ENCODE assay signal across 8 cellular contexts in genomic region chr5:159097461-159098284, GRCh38. TPM values are rescaled to one million over a fixed set of nuclear protein-coding genes. Genes with fewer than 3 reads are reported as not detected.
DNase-seq lines count a peak whose midpoint lies in the region; ATAC-seq and TF ChIP-seq lines count a peak whose summit lies in the region.

No MANE protein-coding gene starts in this region.

- no peak overlapping the region for H3K27ac ChIP-seq in CD4-positive, alpha-beta T cell (ENCODE audit: low read depth, low read length)
- H3K27ac ChIP-seq in GM23248 (peak overlapping the region; percentile 85), thoracic aorta (peak overlapping the region; percentile 89 to 91)

- peak overlapping the region; percentile 97 for H3K4me2 ChIP-seq in GM23248 (ENCODE audit: unreplicated experiment)

- POLR2A ChIA-PET in CD4-positive, alpha-beta T cell (lab: Charles Lee), result no interaction called here
- POLR2A ChIA-PET in activated naive CD8-positive, alpha-beta T cell treated with anti-CD3 and anti-CD28 coated beads, Interleukin-2, amount 10 ng/mL, durations not matched to agents 7 days and 5 days (lab: Charles Lee), result no interaction called here

- H2AFZ ChIP-seq in GM23248, result peak overlapping the region; percentile 77

- H3K27me3 ChIP-seq in CD4-positive, alpha-beta T cell (ENCODE audit: control insufficient read depth, insufficient read depth, low read length), result peaks cover 44% of the 10 kb centered on the region
- H3K27me3 ChIP-seq in GM23248 (replicated peaks; ENCODE audit: insufficient read depth) (no peaks in the 10 kb centered on the region), thoracic aorta (replicated peaks; ENCODE audit: insufficient read depth) (no peaks in the 10 kb centered on the region)

- H3K4me1 ChIP-seq in GM23248 (ENCODE audit: insufficient read depth), result peaks cover 29% of the 10 kb centered on the region
- peaks cover 20 to 43% of the 10 kb centered on the region in 2 donors for H3K4me1 ChIP-seq in thoracic aorta (ENCODE audit: control insufficient read depth in 1 of 2, low read depth in 2 of 2)

- intact Hi-C loops in CD4-positive, alpha-beta T cell (cut with DNase I, micrococcal nuclease), result no loop called here

- H3K9me3 ChIP-seq in CD4-positive, alpha-beta T cell (ENCODE audit: control insufficient read depth, low read length), result no peaks in the 10 kb centered on the region
- no peaks in the 10 kb centered on the region for H3K9me3 ChIP-seq in GM23248 (ENCODE audit: low read depth)
- no peaks in the 10 kb centered on the region for H3K9me3 ChIP-seq in thoracic aorta

- DNase-seq in CD4-positive, alpha-beta T cell, result no peak
- DNase-seq in GM23248 (peak; percentile 75), immature natural killer cell (no peak), thoracic aorta (ENCODE audit: low spot score) (no peak), cerebellar nuclear complex (lab: John Stamatoyannopoulos, UW) (no peak), SKM-1 (lab: John Stamatoyannopoulos, UW; ENCODE audit: unreplicated experiment) (no peak), SHP77 treated with DMSO at 0.1 percent for 48 hours (lab: John Stamatoyannopoulos, UW) (no peak)
- peak; percentile 31 for DNase-seq in activated naive CD8-positive, alpha-beta T cell treated with anti-CD3 and anti-CD28 coated beads, Interleukin-2, amount 10 ng/mL, durations not matched to agents 7 days and 5 days

- no peaks in the 10 kb centered on the region for H4K20me1 ChIP-seq in GM23248 (ENCODE audit: insufficient read depth)

- H3K36me3 ChIP-seq in GM23248 (ENCODE audit: low read depth) (no peaks in the 10 kb centered on the region), thoracic aorta (no peaks in the 10 kb centered on the region)

- no peaks in the 10 kb centered on the region for H3K9me2 ChIP-seq in GM23248 (ENCODE audit: insufficient read depth)

- H3K4me3 Mint-ChIP-seq in CD4-positive, alpha-beta T cell, result peak overlapping the region; percentile 93
- peak overlapping the region; percentile 84 for H3K4me3 Mint-ChIP-seq in activated naive CD8-positive, alpha-beta T cell treated with anti-CD3 and anti-CD28 coated beads, Interleukin-2, amount 10 ng/mL, durations not matched to agents 7 days and 5 days
- H3K4me3 Mint-ChIP-seq in immature natural killer cell, result peak overlapping the region; percentile 10 to 86 (median 83)

- peak overlapping the region; percentile 89 for H3K9ac ChIP-seq in GM23248

- peaks cover 28% of the 10 kb centered on the region for H3F3A ChIP-seq in GM23248 (ENCODE audit: insufficient read depth)

- peak overlapping the region; percentile 99 for H3K4me3 ChIP-seq in GM23248
- H3K4me3 ChIP-seq in thoracic aorta, result peak overlapping the region; percentile 73

- no peak for ATAC-seq in CD4-positive, alpha-beta T cell (ENCODE audit: poor library complexity)
- no peak for ATAC-seq in activated naive CD8-positive, alpha-beta T cell treated with anti-CD3 and anti-CD28 coated beads, Interleukin-2, amount 10 ng/mL, durations not matched to agents 7 days and 5 days (ENCODE audit: low read depth)
- no peak for ATAC-seq in thoracic aorta (ENCODE audit: insufficient number of reproducible peaks, low FRiP score, low read depth)

- H3K27ac Mint-ChIP-seq in CD4-positive, alpha-beta T cell, result no peak overlapping the region
- H3K27ac Mint-ChIP-seq in activated naive CD8-positive, alpha-beta T cell treated with anti-CD3 and anti-CD28 coated beads, Interleukin-2, amount 10 ng/mL, durations not matched to agents 7 days and 5 days, result no peak overlapping the region
- H3K27ac Mint-ChIP-seq in immature natural killer cell, result peak overlapping the region in 1 of 6 donors; percentile 67

- H3K27me3 Mint-ChIP-seq in CD4-positive, alpha-beta T cell, result peaks cover 73% of the 10 kb centered on the region
- H3K27me3 Mint-ChIP-seq in activated naive CD8-positive, alpha-beta T cell treated with anti-CD3 and anti-CD28 coated beads, Interleukin-2, amount 10 ng/mL, durations not matched to agents 7 days and 5 days, result peaks cover 57% of the 10 kb centered on the region
- peaks cover 20 to 51% (median 26%) of the 10 kb centered on the region in 3 donors for H3K27me3 Mint-ChIP-seq in immature natural killer cell (ENCODE audit: low read depth in 3 of 3)

- peaks cover 11% of the 10 kb centered on the region for H3K36me3 Mint-ChIP-seq in CD4-positive, alpha-beta T cell (ENCODE audit: low read depth)
- no peaks in the 10 kb centered on the region for H3K36me3 Mint-ChIP-seq in activated naive CD8-positive, alpha-beta T cell treated with anti-CD3 and anti-CD28 coated beads, Interleukin-2, amount 10 ng/mL, durations not matched to agents 7 days and 5 days
- no peaks in the 10 kb centered on the region for H3K36me3 Mint-ChIP-seq in immature natural killer cell

- CTCF ChIA-PET in CD4-positive, alpha-beta T cell (lab: Charles Lee), result no interaction called here

- no peaks in the 10 kb centered on the region for H3K9me3 Mint-ChIP-seq in CD4-positive, alpha-beta T cell
- H3K9me3 Mint-ChIP-seq in activated naive CD8-positive, alpha-beta T cell treated with anti-CD3 and anti-CD28 coated beads, Interleukin-2, amount 10 ng/mL, durations not matched to agents 7 days and 5 days, result no peaks in the 10 kb centered on the region
- H3K9me3 Mint-ChIP-seq in immature natural killer cell, result peaks cover 0 to 1% (median 0%) of the 10 kb centered on the region in 6 donors

- 4 to 6% methylated on average over 35 of the region's 35 CpGs for WGBS in GM23248 (ENCODE audit: low coverage in 1 of 2, low lambda C conversion rate in 2 of 2, missing lambda C conversion rate in 2 of 2), 2 experiments

- no peak for TF ChIP-seq CTCF in CD4-positive, alpha-beta T cell (IDR thresholded peaks at IDR 0.05)
- no peak for TF ChIP-seq CTCF in thoracic aorta (IDR thresholded peaks at IDR 0.05)

- peaks cover 41% of the 10 kb centered on the region for H3K4me1 Mint-ChIP-seq in CD4-positive, alpha-beta T cell (ENCODE audit: low read depth)
- peaks cover 29% of the 10 kb centered on the region for H3K4me1 Mint-ChIP-seq in activated naive CD8-positive, alpha-beta T cell treated with anti-CD3 and anti-CD28 coated beads, Interleukin-2, amount 10 ng/mL, durations not matched to agents 7 days and 5 days
- H3K4me1 Mint-ChIP-seq in immature natural killer cell, result peaks cover 35 to 42% of the 10 kb centered on the region in 2 donors

- in situ Hi-C loops in GM23248 (cut with MboI), result no loop called here

- H3K79me2 ChIP-seq in GM23248 (ENCODE audit: insufficient read depth), result peaks cover 64% of the 10 kb centered on the region

RNA-seq across cellular contexts. Expression of gene EBF1, which starts 2.0 kb away (rescaled TPM):
- total RNA-seq in CD4-positive, alpha-beta T cell, result under 1 TPM; 0.20 to 0.52 TPM
- 9.7 and 16.7 TPM in 2 replicates for total RNA-seq in GM23248 (2014; rRNA removed; shearing (Covaris generic))
- polyA plus RNA-seq in GM23248 (2016; fragmentation: Nextera tagmentation; extraction: Ambion mirVana) (27.5 and 32.1 TPM in 2 replicates), immature natural killer cell (not detected)
- total RNA-seq in activated naive CD8-positive, alpha-beta T cell treated with anti-CD3 and anti-CD28 coated beads, Interleukin-2, amount 10 ng/mL, durations not matched to agents 7 days and 5 days, result under 1 TPM; 0.17 to 0.48 TPM
- 10 to 100 TPM; 52.1 to 54.4 TPM for total RNA-seq in thoracic aorta

Comparison
In these comparisons a context has a peak if more than half of its experiments do, and no peak if none do; other contexts are left out.
1. DNase-seq: peak in GM23248 (single experiment) and activated naive CD8-positive, alpha-beta T cell treated with anti-CD3 and anti-CD28 coated beads, Interleukin-2, amount 10 ng/mL, durations not matched to agents 7 days and 5 days (single experiment); none in CD4-positive, alpha-beta T cell (0 of 10), immature natural killer cell (0 of 3), thoracic aorta (single experiment), cerebellar nuclear complex (0 of 2), SKM-1 (single experiment) and SHP77 treated with DMSO at 0.1 percent for 48 hours (single experiment).
2. Peak in every context shown above with its lines, with median percentiles within 50 percentile points of each other: H3K4me3 Mint-ChIP-seq.